In the genomic region with DNA sequence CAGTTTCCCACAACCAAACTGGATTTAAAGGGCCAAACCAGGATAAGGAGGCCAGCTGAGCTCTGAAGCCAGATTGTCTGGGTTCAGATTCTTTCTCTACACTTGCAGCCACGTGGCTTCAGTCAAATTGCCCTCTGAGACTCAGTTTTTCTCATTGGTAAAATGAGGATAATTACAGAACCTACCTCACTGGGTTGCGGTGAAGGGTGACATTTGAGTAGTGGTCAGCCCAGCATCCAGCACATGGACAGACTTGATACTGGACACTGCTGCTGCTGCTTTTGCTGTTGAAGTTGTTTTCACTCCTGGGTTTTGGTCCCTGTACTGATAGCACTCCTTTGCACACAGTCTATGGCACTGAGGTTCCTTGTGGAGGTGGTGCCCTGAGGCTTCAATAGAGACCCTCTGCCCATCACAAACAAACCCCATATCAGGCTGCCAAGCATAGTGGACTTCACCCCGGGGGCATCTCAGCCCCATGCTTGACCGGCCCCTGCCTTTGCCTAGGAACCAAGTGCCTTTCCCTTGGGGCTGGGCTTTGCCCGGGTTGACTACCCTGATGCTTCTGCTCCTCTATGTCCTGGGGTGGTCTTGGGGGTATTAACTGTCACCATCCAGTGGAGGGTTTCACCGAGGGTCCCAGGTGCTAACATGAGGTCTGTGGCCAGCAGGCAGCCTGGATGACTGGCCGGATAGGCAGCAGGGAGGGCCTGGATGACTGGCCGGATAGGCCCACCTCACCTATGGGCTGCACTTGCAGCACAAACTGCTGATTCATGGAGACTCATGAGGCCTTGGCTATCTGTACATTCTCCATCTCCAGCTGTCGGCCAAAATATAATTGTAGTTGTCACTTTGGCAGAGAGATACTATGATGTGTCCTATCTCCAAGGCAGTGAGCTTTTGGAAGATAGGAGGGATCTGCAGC, we compare ENCODE assay signal across 9 cellular contexts. TPM values are rescaled to one million over a fixed set of nuclear protein-coding genes. Genes with fewer than 3 reads are reported as not detected.
DNase-seq lines count a peak whose midpoint lies in the region; ATAC-seq and TF ChIP-seq lines count a peak whose summit lies in the region.
"Had no signal": no experiment of that assay in that cellular context is flagged by ENCODE, and none has a peak within 500 bp of the region (broad histone marks: within the 10 kb centered on the region; RNA-seq: fewer than 3 reads in every experiment).

No MANE protein-coding gene starts in this region.

- H3K27ac Mint-ChIP-seq in CD14-positive monocyte (peak overlapping the region; percentile 84 to 94 (median 89)), brain (peak overlapping the region in 3 of 5 experiments; percentile 83 to 94 (median 84))

- intact Hi-C loops in CD14-positive monocyte (cut with micrococcal nuclease) (loop anchor here in 1 of 2 donors (10.0 kb wide), 1 partner anchor 87 kb away; the partner anchor contains the start of gene JADE2), head of caudate nucleus (cut with DNase I) (no loop called here)

- no peaks in the 10 kb centered on the region for H3K27me3 ChIP-seq in muscle layer of duodenum (ENCODE audit: low read depth, low read length)
- H3K27me3 ChIP-seq: tibial artery had no signal

- H3K4me3 Mint-ChIP-seq in CD14-positive monocyte = no peak overlapping the region
- no peak overlapping the region for H3K4me3 Mint-ChIP-seq in brain

- H3K9me3 Mint-ChIP-seq in CD14-positive monocyte (peaks cover 0 to 2% (median 0%) of the 10 kb centered on the region in 7 donors), brain (no peaks in the 10 kb centered on the region)

- H3K27ac ChIP-seq in muscle layer of duodenum (ENCODE audit: low read length) = peak overlapping the region; percentile 83

- peaks cover 0 to 3% of the 10 kb centered on the region in 2 donors for H3K36me3 ChIP-seq in muscle layer of duodenum (ENCODE audit: control insufficient read depth in 1 of 2, insufficient read depth in 2 of 2, low read length in 2 of 2)
- H3K36me3 ChIP-seq: tibial artery had no signal

- peaks cover 1 to 6% (median 3%) of the 10 kb centered on the region in 3 donors for H3K27me3 Mint-ChIP-seq in CD14-positive monocyte (ENCODE audit: low read depth in 3 of 3)
- H3K27me3 Mint-ChIP-seq in brain = peaks cover 13% of the 10 kb centered on the region

- ATAC-seq in HG03108 (IDR thresholded peaks at IDR 0.05; ENCODE audit: unreplicated experiment) (peak; percentile 15), HG03565 (IDR thresholded peaks at IDR 0.05; ENCODE audit: unreplicated experiment) (no peak)

- H3K4me3 ChIP-seq in muscle layer of duodenum (ENCODE audit: low read depth in 1 of 2, low read length in 2 of 2) = no peak overlapping the region
- H3K4me3 ChIP-seq: tibial artery had no signal

- H3K4me1 Mint-ChIP-seq in CD14-positive monocyte (peaks cover 23% of the 10 kb centered on the region), brain (peaks cover 32% of the 10 kb centered on the region)

- DNase-seq in CD14-positive monocyte (ENCODE audit: low spot score) = no peak
- DNase-seq in LoVo (ENCODE audit: low spot score) = no peak
- no peak for DNase-seq in head of caudate nucleus
- no peak for DNase-seq in NCI-H1417 (lab: John Stamatoyannopoulos, UW)

- TF ChIP-seq CTCF in CD14-positive monocyte (IDR thresholded peaks at IDR 0.05) (no peak), brain (conservative IDR thresholded peaks at IDR 0.05) (no peak)

- H3K36me3 Mint-ChIP-seq in CD14-positive monocyte (no peaks in the 10 kb centered on the region), brain (no peaks in the 10 kb centered on the region)

- H3K4me1 ChIP-seq in muscle layer of duodenum (ENCODE audit: control insufficient read depth in 1 of 2, insufficient read depth in 2 of 2, low read length in 2 of 2) = peaks cover 24 to 25% of the 10 kb centered on the region in 2 donors

- H3K9me3 ChIP-seq in muscle layer of duodenum (ENCODE audit: control insufficient read depth in 1 of 2, low read length in 2 of 2) = no peaks in the 10 kb centered on the region
- H3K9me3 ChIP-seq: tibial artery had no signal

RNA-seq across cellular contexts. Expression of gene CDKN2AIPNL, which starts 25.9 kb away (rescaled TPM):
- polyA plus RNA-seq in CD14-positive monocyte (10 to 100 TPM; 15.0 to 20.0 TPM), brain (ENCODE audit: insufficient read depth, low read depth, low replicate concordance) (47.8 TPM)
